ENCODE assay signal across 15 cellular contexts in the genomic region with DNA sequence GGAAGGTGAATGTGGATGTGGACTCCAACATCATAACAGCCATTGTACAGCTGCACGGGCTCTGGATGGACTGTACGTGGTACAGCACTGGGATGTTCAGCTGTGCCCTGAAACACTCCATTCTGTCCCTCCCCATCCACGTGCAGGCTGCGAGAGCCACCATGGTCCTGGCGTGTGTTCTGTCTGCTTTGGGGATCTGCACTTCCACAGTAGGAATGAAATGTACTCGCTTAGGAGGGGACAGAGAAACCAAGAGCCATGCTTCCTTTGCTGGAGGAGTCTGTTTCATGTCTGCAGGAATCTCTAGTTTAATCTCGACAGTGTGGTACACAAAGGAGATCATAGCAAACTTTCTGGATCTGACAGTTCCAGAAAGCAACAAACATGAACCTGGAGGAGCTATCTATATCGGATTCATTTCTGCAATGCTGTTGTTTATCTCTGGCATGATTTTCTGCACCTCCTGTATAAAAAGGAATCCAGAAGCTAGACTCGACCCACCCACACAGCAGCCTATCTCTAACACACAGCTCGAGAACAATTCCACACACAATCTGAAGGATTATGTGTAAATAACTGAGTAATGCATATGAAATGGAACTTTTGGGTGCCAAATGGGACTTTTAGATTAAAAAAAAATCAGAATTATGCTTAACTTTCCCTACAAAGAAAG. TPM values are rescaled to one million over a fixed set of nuclear protein-coding genes. Genes with fewer than 3 reads are reported as not detected.
DNase-seq lines count a peak whose midpoint lies in the region; ATAC-seq, FAIRE-seq and TF ChIP-seq lines count a peak whose summit lies in the region.
"Had no signal": no experiment of that assay in that cellular context is flagged by ENCODE, and none has a peak within 500 bp of the region (broad histone marks: within the 10 kb centered on the region; RNA-seq: fewer than 3 reads in every experiment).

No MANE protein-coding gene starts in this region.

- H3K4me2 ChIP-seq in astrocyte (ENCODE audit: low read length) (peak overlapping the region; percentile 20), trophoblast cell (ENCODE audit: low read length) (no peak overlapping the region)
- H3K4me2 ChIP-seq: KMS-11 had no signal

- no peak overlapping the region for H3K9ac ChIP-seq in astrocyte (ENCODE audit: low read length)
- H3K9ac ChIP-seq in trophoblast cell (ENCODE audit: low read length) = no peak overlapping the region
- H3K9ac ChIP-seq: KMS-11 had no signal

- no peak overlapping the region for H3K4ac ChIP-seq in trophoblast cell (ENCODE audit: low read depth, low read length)

- no peaks in the 10 kb centered on the region for H3K9me3 ChIP-seq in astrocyte (ENCODE audit: insufficient read depth, low read depth, low read length)
- H3K9me3 ChIP-seq in heart right ventricle = no peaks in the 10 kb centered on the region
- peaks cover 2% of the 10 kb centered on the region for H3K9me3 ChIP-seq in trophoblast cell (ENCODE audit: insufficient read depth, low read depth, low read length)
- H3K9me3 ChIP-seq in vagina = no peaks in the 10 kb centered on the region
- H3K9me3 ChIP-seq: pancreas had no signal

- intact Hi-C loops in heart right ventricle (cut with DNase I) = no loop called here
- intact Hi-C loops in vagina (cut with DNase I) = no loop called here

- H3K79me2 ChIP-seq in astrocyte (ENCODE audit: insufficient read depth, low read length) (no peaks in the 10 kb centered on the region), trophoblast cell (ENCODE audit: control insufficient read depth, insufficient read depth, low read length, poor library complexity) (peaks cover 2% of the 10 kb centered on the region)

- H3K36me3 ChIP-seq in astrocyte (ENCODE audit: insufficient read depth, low read length) (no peaks in the 10 kb centered on the region), heart right ventricle (peaks cover 0 to 21% (median 0%) of the 10 kb centered on the region in 9 donors), trophoblast cell (ENCODE audit: control insufficient read depth in 1 of 2, insufficient read depth in 2 of 2, low read length in 2 of 2) (peaks cover 2 to 4% of the 10 kb centered on the region in 2 experiments), vagina (no peaks in the 10 kb centered on the region)
- H3K36me3 ChIP-seq: pancreas had no signal

- peaks cover 3% of the 10 kb centered on the region for H3K79me1 ChIP-seq in trophoblast cell (ENCODE audit: low read length)

- H2AFZ ChIP-seq in astrocyte (ENCODE audit: low read depth, low read length) = no peak overlapping the region
- peak overlapping the region; percentile 61 for H2AFZ ChIP-seq in trophoblast cell (ENCODE audit: insufficient read depth, low read length, poor library complexity)

- peak; percentile 35 to 90 (median 65) for ATAC-seq in heart right ventricle
- ATAC-seq in GM21515 (IDR thresholded peaks at IDR 0.05; ENCODE audit: unreplicated experiment) = no peak
- ATAC-seq: activated CD8-positive, alpha-beta memory T cell treated with anti-CD3 and anti-CD28 coated beads, Interleukin-2, amount 10 ng/mL, durations not matched to agents 7 days and 5 days; pancreas; stimulated activated memory B cell treated with anti-CD40 and anti-IgM and Interleukin-4, amounts not matched to agents 10 μg/mL and 1 μg/mL and 100 μg/mL, for 72 hours had no signal

- peak overlapping the region; percentile 23 for H4K12ac ChIP-seq in trophoblast cell (ENCODE audit: low read depth, low read length)

- H3K4me1 ChIP-seq in astrocyte (ENCODE audit: insufficient read depth, low read length) (peaks cover 34% of the 10 kb centered on the region), heart right ventricle (peaks cover 10 to 80% (median 40%) of the 10 kb centered on the region in 9 donors), trophoblast cell (ENCODE audit: control insufficient read depth in 1 of 2, insufficient read depth in 2 of 2, low read length in 2 of 2) (peaks cover 3% of the 10 kb centered on the region in 2 experiments), vagina (peaks cover 28% of the 10 kb centered on the region)

- H3K27ac Mint-ChIP-seq in astrocyte (ENCODE audit: unreplicated experiment) = no peak overlapping the region
- H3K27ac Mint-ChIP-seq: activated CD8-positive, alpha-beta memory T cell treated with anti-CD3 and anti-CD28 coated beads, Interleukin-2, amount 10 ng/mL, durations not matched to agents 7 days and 5 days; activated naive CD8-positive, alpha-beta T cell; stimulated activated memory B cell treated with anti-CD40 and anti-IgM and Interleukin-4, amounts not matched to agents 10 μg/mL and 1 μg/mL and 100 μg/mL, for 72 hours had no signal

- H2BK120ac ChIP-seq in trophoblast cell (ENCODE audit: insufficient read depth, low read length, poor library complexity) = no peak overlapping the region

- no peaks in the 10 kb centered on the region for H3K9me3 Mint-ChIP-seq in astrocyte (ENCODE audit: unreplicated experiment)
- H3K9me3 Mint-ChIP-seq: CD8-positive, alpha-beta memory T cell; stimulated activated memory B cell treated with anti-CD40 and anti-IgM and Interleukin-4, amounts not matched to agents 10 μg/mL and 1 μg/mL and 100 μg/mL, for 72 hours had no signal

- peak overlapping the region; percentile 61 for H3K18ac ChIP-seq in trophoblast cell (ENCODE audit: low read length)

- TF ChIP-seq POLR2A in vagina (IDR thresholded peaks at IDR 0.05) = no peak

- no peaks in the 10 kb centered on the region for H4K20me1 ChIP-seq in astrocyte (ENCODE audit: insufficient read depth, low read length)

- H4K91ac ChIP-seq in trophoblast cell (ENCODE audit: low read depth, low read length) = peak overlapping the region; percentile 57

- H3K27ac ChIP-seq in astrocyte (ENCODE audit: low read depth, low read length) (no peak overlapping the region), heart right ventricle (peak overlapping the region in 9 of 10 donors; percentile 28 to 68 (median 49)), trophoblast cell (ENCODE audit: low read depth, low read length) (peak overlapping the region; percentile 26), vagina (peak overlapping the region; percentile 0)
- H3K27ac ChIP-seq: KMS-11, pancreas had no signal

- WGBS in heart right ventricle, 2 donors = 35 to 50% methylated on average over 10 of the region's 10 CpGs
- no CpG with 5 or more reads among the region's 10 CpGs for WGBS in trophoblast cell (ENCODE audit: extremely low coverage, insufficient coverage, insufficient read length)

- no peak overlapping the region for H2BK12ac ChIP-seq in trophoblast cell (ENCODE audit: low read length)

- no peaks in the 10 kb centered on the region for H3K27me3 Mint-ChIP-seq in astrocyte (ENCODE audit: low read depth, unreplicated experiment)
- H3K27me3 Mint-ChIP-seq: activated CD8-positive, alpha-beta memory T cell treated with anti-CD3 and anti-CD28 coated beads, Interleukin-2, amount 10 ng/mL, durations not matched to agents 7 days and 5 days; activated naive CD8-positive, alpha-beta T cell; CD8-positive, alpha-beta memory T cell; stimulated activated memory B cell treated with anti-CD40 and anti-IgM and Interleukin-4, amounts not matched to agents 10 μg/mL and 1 μg/mL and 100 μg/mL, for 72 hours had no signal

- no peak overlapping the region for H2BK5ac ChIP-seq in trophoblast cell (ENCODE audit: low read depth, low read length, poor library complexity)

- FAIRE-seq in astrocyte (lab: Jason Lieb, UNC) = no peak

- peaks cover 20% of the 10 kb centered on the region for H3K4me1 Mint-ChIP-seq in astrocyte (ENCODE audit: low read depth, unreplicated experiment)
- H3K4me1 Mint-ChIP-seq: stimulated activated memory B cell treated with anti-CD40 and anti-IgM and Interleukin-4, amounts not matched to agents 10 μg/mL and 1 μg/mL and 100 μg/mL, for 72 hours had no signal

- H4K8ac ChIP-seq in trophoblast cell (ENCODE audit: low read depth, low read length) = peak overlapping the region; percentile 36

- no peaks in the 10 kb centered on the region for H3K27me3 ChIP-seq in astrocyte (ENCODE audit: insufficient read depth, low read length)
- no peaks in the 10 kb centered on the region for H3K27me3 ChIP-seq in heart right ventricle
- H3K27me3 ChIP-seq in trophoblast cell (ENCODE audit: insufficient read depth, low read length) = no peaks in the 10 kb centered on the region
- H3K27me3 ChIP-seq in vagina = no peaks in the 10 kb centered on the region
- H3K27me3 ChIP-seq: pancreas had no signal

- H3K4me3 Mint-ChIP-seq in astrocyte (ENCODE audit: unreplicated experiment) = no peak overlapping the region
- H3K4me3 Mint-ChIP-seq: activated CD8-positive, alpha-beta memory T cell treated with anti-CD3 and anti-CD28 coated beads, Interleukin-2, amount 10 ng/mL, durations not matched to agents 7 days and 5 days; activated naive CD8-positive, alpha-beta T cell; CD8-positive, alpha-beta memory T cell; stimulated activated memory B cell treated with anti-CD40 and anti-IgM and Interleukin-4, amounts not matched to agents 10 μg/mL and 1 μg/mL and 100 μg/mL, for 72 hours had no signal

- H3K23ac ChIP-seq in trophoblast cell (ENCODE audit: low read length) = no peak overlapping the region

- H3K4me3 ChIP-seq in astrocyte (ENCODE audit: insufficient read depth, low read depth, low read length) = no peak overlapping the region
- no peak overlapping the region for H3K4me3 ChIP-seq in heart right ventricle
- no peak overlapping the region for H3K4me3 ChIP-seq in trophoblast cell (ENCODE audit: low read depth, low read length)
- H3K4me3 ChIP-seq in vagina = no peak overlapping the region
- H3K4me3 ChIP-seq: pancreas had no signal

- DNase-seq in astrocyte (ENCODE audit: low read depth) = peak; percentile 45
- no peak for DNase-seq in heart right ventricle
- no peak for DNase-seq in trophoblast cell
- DNase-seq in vagina (ENCODE audit: extremely low spot score in 2 of 2) = no peak
- no peak for DNase-seq in NCI-H2227 treated with DMSO at 0.1 percent for 48 hours (lab: John Stamatoyannopoulos, UW)
- DNase-seq in 8988T = no peak
- DNase-seq: activated CD8-positive, alpha-beta memory T cell treated with anti-CD3 and anti-CD28 coated beads, Interleukin-2, amount 10 ng/mL, durations not matched to agents 7 days and 5 days; CD8-positive, alpha-beta memory T cell; NCI-H187; pancreas; SHP77 treated with DMSO at 0.1 percent for 48 hours had no signal

- peaks cover 4% of the 10 kb centered on the region for H3K36me3 Mint-ChIP-seq in astrocyte (ENCODE audit: low read depth, unreplicated experiment)

- TF ChIP-seq CTCF in astrocyte (IDR thresholded peaks at IDR 0.05; ENCODE audit: insufficient read depth, low read depth, low read length) (no peak), heart right ventricle (IDR thresholded peaks at IDR 0.05) (no peak), vagina (IDR thresholded peaks at IDR 0.05) (no peak)

- peak overlapping the region; percentile 41 for H3K14ac ChIP-seq in trophoblast cell (ENCODE audit: low read length)

- peak overlapping the region; percentile 44 for H2AK5ac ChIP-seq in trophoblast cell (ENCODE audit: low read length)

RNA-seq across cellular contexts. Expression of gene CLDN20, which starts 12.1 kb away (rescaled TPM):
- total RNA-seq in astrocyte (not detected in 2 replicates), heart right ventricle (not detected), vagina (not detected)
- polyA plus RNA-seq in heart right ventricle = not detected
- not detected in 2 replicates for polyA plus RNA-seq in trophoblast cell (2013)
- total RNA-seq: activated CD8-positive, alpha-beta memory T cell treated with anti-CD3 and anti-CD28 coated beads, Interleukin-2, amount 10 ng/mL, durations not matched to agents 7 days and 5 days; CD8-positive, alpha-beta memory T cell; pancreas had no signal
- polyA plus RNA-seq: CD8-positive, alpha-beta memory T cell had no signal

RNA-seq across cellular contexts. Expression of gene TFB1M, which starts 38.3 kb away (rescaled TPM):
- total RNA-seq in astrocyte (24.1 and 26.2 TPM in 2 replicates), heart right ventricle (10 to 100 TPM; 12.8 to 23.1 (median 17.9) TPM), vagina (7.6 TPM)
- polyA plus RNA-seq in heart right ventricle = 10 to 100 TPM in 1 of 2 donors, 1 to 10 TPM in 1; 9.7 to 21.5 TPM
- 19.2 and 19.9 TPM in 2 replicates for polyA plus RNA-seq in trophoblast cell (2013)
